Comparison of ENCODE assay signal across 29 cellular contexts in the genomic region with DNA sequence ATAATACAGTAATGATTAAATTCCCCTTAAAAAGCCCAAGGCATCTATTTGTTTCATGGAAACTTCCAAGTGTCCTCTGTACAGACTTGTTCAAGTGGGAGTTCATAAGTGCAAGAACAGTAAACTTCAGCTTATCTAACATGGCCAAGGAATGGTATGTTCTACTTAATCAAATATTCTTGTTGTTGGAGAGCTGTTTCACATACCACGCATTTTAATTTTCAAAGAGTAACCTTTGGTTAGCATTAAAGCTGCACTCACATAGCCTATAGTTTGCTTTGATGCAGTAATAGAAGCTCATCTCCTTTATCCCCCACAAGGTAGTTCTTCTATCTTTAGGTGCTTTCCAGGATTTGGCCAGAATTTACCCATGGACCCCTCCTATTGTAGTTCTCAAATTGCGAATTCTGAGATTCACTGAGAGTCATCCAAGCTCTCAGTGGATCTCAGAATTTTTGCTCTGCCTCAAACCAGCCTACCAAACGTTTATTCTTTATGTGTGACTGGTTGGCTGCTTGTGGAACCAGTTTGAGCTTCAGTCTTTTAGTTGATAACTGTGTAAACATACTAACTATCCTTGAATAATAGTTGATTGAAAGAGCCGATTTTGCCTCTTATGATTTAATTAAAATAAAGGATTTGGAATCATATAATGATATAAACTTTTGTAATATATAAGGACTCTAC.
DNase-seq lines count a peak whose midpoint lies in the region; ATAC-seq, FAIRE-seq and TF ChIP-seq lines count a peak whose summit lies in the region.
"Had no signal": no experiment of that assay in that cellular context is flagged by ENCODE, and none has a peak within 500 bp of the region (broad histone marks: within the 10 kb centered on the region; RNA-seq: fewer than 3 reads in every experiment).

No MANE protein-coding gene starts in this region.

- H3K4me1 ChIP-seq in SK-N-SH (ENCODE audit: control insufficient read depth in 1 of 2, insufficient read depth in 2 of 2, low read depth in 1 of 2, low read length in 1 of 2) (no peaks in the 10 kb centered on the region), keratinocyte (ENCODE audit: control insufficient read depth, extremely low read depth, insufficient read depth, low read length) (peaks cover 11% of the 10 kb centered on the region), stomach (peaks cover 0 to 17% (median 6%) of the 10 kb centered on the region in 4 donors), PC-9 (replicated peaks; ENCODE audit: insufficient read depth) (no peaks in the 10 kb centered on the region)
- H3K4me1 ChIP-seq: esophagus muscularis mucosa had no signal

- no peaks in the 10 kb centered on the region for H3K79me2 ChIP-seq in SK-N-SH (ENCODE audit: insufficient read depth)
- no peaks in the 10 kb centered on the region for H3K79me2 ChIP-seq in keratinocyte (ENCODE audit: control insufficient read depth, insufficient read depth, low read length)
- no peaks in the 10 kb centered on the region for H3K79me2 ChIP-seq in PC-9 (ENCODE audit: low read depth)

- no TSS peak for BruUV-seq in PC-9 (replicated peaks; lab: Mats Ljungman, UMichigan)

- TF ChIP-seq CTCF in SK-N-SH (IDR thresholded peaks at IDR 0.05), result no peak
- TF ChIP-seq CTCF in bronchial epithelial cell (IDR thresholded peaks at IDR 0.05; ENCODE audit: insufficient read depth, low read length, severe bottlenecking), result no peak
- no peak for TF ChIP-seq CTCF in keratinocyte (optimal IDR thresholded peaks at IDR 0.05 in 1 of 3, IDR thresholded peaks at IDR 0.05 in 1 of 3, conservative IDR thresholded peaks at IDR 0.05 in 1 of 3; ENCODE audit: extremely low read depth in 1 of 3, insufficient read depth in 2 of 3, low read length in 3 of 3)
- TF ChIP-seq CTCF in stomach (IDR thresholded peaks at IDR 0.05), result no peak
- TF ChIP-seq CTCF in PC-9 (conservative IDR thresholded peaks at IDR 0.05), result no peak

- ATAC-seq in SK-N-SH treated with all-trans-retinoic acid at 6 μM for 48 hours (no peak), HG03378 (IDR thresholded peaks at IDR 0.05; ENCODE audit: unreplicated experiment) (no peak)
- ATAC-seq: activated CD4-positive, alpha-beta T cell treated with anti-CD3 and anti-CD28 coated beads for 36 hours; activated T-cell treated with anti-CD3 and anti-CD28 coated beads, Interleukin-2, amount 50 U/mL, for 4 hours; natural killer cell treated with Interleukin-12 subunit alpha and Interleukin-12 subunit beta and Interleukin-15 and Interleukin-18, amount 100 ng/mL, for 72 hours had no signal

- POLR2A ChIA-PET in SK-N-SH (lab: Yijun Ruan, JAX), result no interaction called here
- POLR2A ChIA-PET in PC-9 (lab: Charles Lee; ENCODE audit: unreplicated experiment), result interaction anchor here (0.6 kb wide), 1 partner anchor 1453 kb away, joined by 4 read pairs; no protein-coding TSS in a partner anchor

- H3F3A ChIP-seq in SK-N-SH (replicated peaks; ENCODE audit: insufficient read depth) (no peaks in the 10 kb centered on the region), PC-9 (ENCODE audit: insufficient read depth, low read depth) (no peaks in the 10 kb centered on the region)

- H4K20me1 ChIP-seq in SK-N-SH (ENCODE audit: insufficient read depth) (no peaks in the 10 kb centered on the region), keratinocyte (ENCODE audit: control insufficient read depth, extremely low read depth, insufficient read depth, low read length) (no peaks in the 10 kb centered on the region), PC-9 (ENCODE audit: insufficient read depth) (no peaks in the 10 kb centered on the region)

- H3K9me1 ChIP-seq in keratinocyte (ENCODE audit: control insufficient read depth, extremely low read depth, insufficient read depth, low read length), result no peaks in the 10 kb centered on the region

- 67% methylated on average over 4 of the region's 4 CpGs for WGBS in SK-N-SH (ENCODE audit: low lambda C conversion rate)
- WGBS in stomach, 5 donors, result 29 to 48% (median 41%) methylated on average over 4 of the region's 4 CpGs

- TF ChIP-seq POLR2A in stomach (IDR thresholded peaks at IDR 0.05), result no peak

- dilution Hi-C loops in keratinocyte (cut with MboI; ENCODE audit: extremely low pct_ligation_motif_present, low sequenced_read_pairs), result no loop called here

- H3K27ac ChIP-seq in SK-N-SH (ENCODE audit: low read depth in 2 of 2, low read length in 1 of 2), result no peak overlapping the region
- H3K27ac ChIP-seq in keratinocyte (ENCODE audit: control insufficient read depth, insufficient read depth, low read length), result no peak overlapping the region
- peak overlapping the region; percentile 62 to 81 (median 77) for H3K27ac ChIP-seq in stomach
- H3K27ac ChIP-seq in PC-9, result no peak overlapping the region
- H3K27ac ChIP-seq: esophagus muscularis mucosa, tibial nerve had no signal

- CTCF ChIA-PET in SK-N-SH (lab: Yijun Ruan, JAX), result no interaction called here
- CTCF ChIA-PET in PC-9 (lab: Charles Lee), result no interaction called here

- intact Hi-C loops in stomach (cut with DNase I; ENCODE audit: low total_unique reads), result no loop called here
- intact Hi-C loops in PC-9 (cut with micrococcal nuclease; ENCODE audit: unreplicated experiment), result no loop called here

- no peak overlapping the region for H2AFZ ChIP-seq in SK-N-SH (ENCODE audit: low read depth)
- peak overlapping the region; percentile 62 for H2AFZ ChIP-seq in keratinocyte (ENCODE audit: control insufficient read depth, low read length)
- H2AFZ ChIP-seq in PC-9, result no peak overlapping the region

- TF ChIP-seq EP300 in SK-N-SH (IDR thresholded peaks at IDR 0.05; ENCODE audit: borderline replicate concordance in 1 of 2, low read depth in 1 of 2, low read length in 1 of 2), result no peak
- no peak for TF ChIP-seq EP300 in stomach (IDR thresholded peaks at IDR 0.05)

- no peak overlapping the region for H3K4me2 ChIP-seq in SK-N-SH
- peak overlapping the region; percentile 24 for H3K4me2 ChIP-seq in keratinocyte (ENCODE audit: control insufficient read depth, extremely low read depth, insufficient read depth, low read depth, low read length)
- no peak overlapping the region for H3K4me2 ChIP-seq in PC-9

- no peaks in the 10 kb centered on the region for H3K27me3 ChIP-seq in SK-N-SH (ENCODE audit: insufficient read depth)
- H3K27me3 ChIP-seq in bronchial epithelial cell (ENCODE audit: control insufficient read depth, insufficient read depth, low read length), result no peaks in the 10 kb centered on the region
- no peaks in the 10 kb centered on the region for H3K27me3 ChIP-seq in keratinocyte (ENCODE audit: control insufficient read depth, extremely low read depth, insufficient read depth, low read length)
- H3K27me3 ChIP-seq in stomach, result no peaks in the 10 kb centered on the region
- H3K27me3 ChIP-seq in PC-9 (ENCODE audit: insufficient read depth, low read depth), result no peaks in the 10 kb centered on the region
- H3K27me3 ChIP-seq: esophagus muscularis mucosa, tibial nerve had no signal

- TF ChIP-seq RAD21 in SK-N-SH (IDR thresholded peaks at IDR 0.05; ENCODE audit: low read length), result no peak

- DNase-seq in SK-N-SH, result no peak
- peak; percentile 76 for DNase-seq in bronchial epithelial cell (ENCODE audit: low read depth)
- DNase-seq in keratinocyte (ENCODE audit: low read depth, low spot score), result no peak
- DNase-seq in stomach, result peak; percentile 27
- DNase-seq in EL, result no peak
- no peak for DNase-seq in PC-9
- DNase-seq: activated CD4-positive, alpha-beta T cell treated with anti-CD3 and anti-CD28 coated beads for 36 hours; activated CD8-positive, alpha-beta memory T cell treated with anti-CD3 and anti-CD28 coated beads for 24 hours; activated naive CD4-positive, alpha-beta T cell; activated T-cell treated with anti-CD3 and anti-CD28 coated beads, Interleukin-2, amount 50 U/mL, for 4 hours; amniotic stem cell; CD8-positive, alpha-beta memory T cell; DMS79; effector CD4-positive, alpha-beta T cell; Karpas-422; NCI-H1048; NCI-H1930; NCI-H345; OCI-M1; posterior cingulate gyrus; small intestine; stimulated activated naive CD4-positive, alpha-beta T cell treated with Interleukin-2 at 50 U/mL for 16 hours; T-helper 1 cell had no signal

- H3K36me3 ChIP-seq in SK-N-SH (replicated peaks in 1 of 2; ENCODE audit: control insufficient read depth in 1 of 2, insufficient read depth in 2 of 2, low read length in 1 of 2) (no peaks in the 10 kb centered on the region), bronchial epithelial cell (ENCODE audit: control insufficient read depth, insufficient read depth, low read length) (no peaks in the 10 kb centered on the region), keratinocyte (ENCODE audit: control insufficient read depth in 2 of 2, extremely low read depth in 1 of 2, insufficient read depth in 2 of 2, low read length in 2 of 2) (no peaks in the 10 kb centered on the region), stomach (no peaks in the 10 kb centered on the region), PC-9 (ENCODE audit: low read depth) (no peaks in the 10 kb centered on the region)
- H3K36me3 ChIP-seq: esophagus muscularis mucosa, tibial nerve had no signal

- H3K9me3 ChIP-seq in SK-N-SH (no peaks in the 10 kb centered on the region), keratinocyte (ENCODE audit: control insufficient read depth, low read depth, low read length) (no peaks in the 10 kb centered on the region), stomach (no peaks in the 10 kb centered on the region), PC-9 (ENCODE audit: insufficient read depth, low read depth) (no peaks in the 10 kb centered on the region)
- H3K9me3 ChIP-seq: esophagus muscularis mucosa, tibial nerve had no signal

- FAIRE-seq in bronchial epithelial cell (lab: Jason Lieb, UNC) (no peak), keratinocyte (lab: Jason Lieb, UNC) (no peak)
- FAIRE-seq: small intestine, TTC549 had no signal

- H3K9ac ChIP-seq in SK-N-SH (no peak overlapping the region), keratinocyte (ENCODE audit: control insufficient read depth, extremely low read depth, insufficient read depth, low read length) (no peak overlapping the region)

- H3K9me2 ChIP-seq in SK-N-SH (no peaks in the 10 kb centered on the region), PC-9 (ENCODE audit: insufficient read depth) (no peaks in the 10 kb centered on the region)

- H3K4me3 ChIP-seq in SK-N-SH (ENCODE audit: low read depth in 2 of 2, low read length in 1 of 2) (no peak overlapping the region), bronchial epithelial cell (ENCODE audit: low read depth, low read length) (no peak overlapping the region), keratinocyte (ENCODE audit: control insufficient read depth in 2 of 3, extremely low read depth in 1 of 3, insufficient read depth in 2 of 3, low read depth in 1 of 3, low read length in 3 of 3) (no peak overlapping the region), stomach (no peak overlapping the region), PC-9 (no peak overlapping the region)
- H3K4me3 ChIP-seq: esophagus muscularis mucosa, tibial nerve had no signal

TF ChIP-seq in SK-N-SH, 30 proteins besides CTCF, POLR2A, EP300 and RAD21 (continues in another document):
- TF ChIP-seq RCOR1 (IDR thresholded peaks at IDR 0.05; ENCODE audit: low read length) (no peak), ELF1 (IDR thresholded peaks at IDR 0.05) (no peak), SIN3A (IDR thresholded peaks at IDR 0.05; ENCODE audit: borderline replicate concordance, low read depth, low read length) (no peak)
- TF ChIP-seq, protein P1, sequence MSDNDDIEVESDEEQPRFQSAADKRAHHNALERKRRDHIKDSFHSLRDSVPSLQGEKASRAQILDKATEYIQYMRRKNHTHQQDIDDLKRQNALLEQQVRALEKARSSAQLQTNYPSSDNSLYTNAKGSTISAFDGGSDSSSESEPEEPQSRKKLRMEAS (IDR thresholded peaks at IDR 0.05; ENCODE audit: low read depth), result no peak

Comparison
In these comparisons a context has a peak if more than half of its experiments do, and no peak if none do; other contexts are left out.
1. DNase-seq: peak in bronchial epithelial cell (single experiment) and stomach (single experiment); none in SK-N-SH (single experiment), keratinocyte (single experiment), EL (single experiment) and PC-9 (0 of 2).
2. H3K27ac ChIP-seq: peak in stomach (5 of 5); none in SK-N-SH (0 of 2), keratinocyte (single experiment) and PC-9 (single experiment).